In the genomic region with DNA sequence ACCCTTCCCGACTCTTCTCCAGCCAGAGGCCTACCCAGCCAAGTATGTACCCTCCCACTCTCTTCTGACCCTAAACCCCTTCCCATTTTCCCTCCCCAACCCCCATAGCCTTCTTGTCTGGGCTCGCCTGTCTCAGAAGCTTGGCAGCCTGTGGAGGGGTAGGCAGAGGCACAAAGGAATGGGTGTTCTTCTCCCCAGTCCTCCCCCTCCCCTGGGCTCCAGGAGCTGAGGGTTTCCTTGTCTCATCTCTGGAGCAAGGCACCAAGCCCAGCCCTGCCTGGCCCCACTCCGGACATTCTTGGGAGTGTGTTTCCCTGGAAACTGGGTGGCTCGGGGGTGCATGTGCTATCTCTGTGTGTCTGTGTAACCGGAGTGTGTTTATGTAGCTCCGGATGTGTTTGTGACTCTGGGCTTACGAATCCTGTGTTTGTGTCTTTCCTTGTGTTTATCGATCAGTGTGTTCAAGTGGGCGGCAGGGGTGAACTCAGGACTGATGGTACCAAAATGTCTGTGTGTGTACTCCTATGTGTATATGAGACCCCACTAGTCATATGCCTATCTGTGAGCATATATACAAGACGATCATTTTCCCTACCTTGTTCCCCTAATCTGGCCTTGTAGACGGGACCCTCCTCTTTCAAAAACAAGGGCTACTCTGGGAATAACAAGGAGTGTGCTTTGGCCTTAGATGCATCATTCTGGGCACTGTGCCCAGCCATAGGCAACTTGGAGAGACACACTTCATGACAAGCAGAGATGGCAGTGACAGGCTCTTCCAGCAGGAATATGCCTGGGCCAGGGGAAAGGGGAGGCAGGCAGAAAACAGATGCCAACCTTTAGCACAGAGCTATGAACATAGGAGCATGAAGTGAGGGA, we compare ENCODE assay signal across 8 cellular contexts. TPM values are rescaled to one million over a fixed set of nuclear protein-coding genes. Genes with fewer than 3 reads are reported as not detected.
DNase-seq lines count a peak whose midpoint lies in the region; TF ChIP-seq lines count a peak whose summit lies in the region.

No MANE protein-coding gene starts in this region.

- H3K27me3 ChIP-seq in neuronal stem cell (ENCODE audit: control insufficient read depth in 3 of 3, insufficient read depth in 3 of 3, low read depth in 1 of 3, low read length in 3 of 3) = no peaks in the 10 kb centered on the region

- H3K79me1 ChIP-seq in neuronal stem cell (ENCODE audit: low read depth, low read length) = peaks cover 5% of the 10 kb centered on the region

- no peak overlapping the region for H3K4me2 ChIP-seq in neuronal stem cell (ENCODE audit: insufficient read depth, low read length, poor library complexity, severe bottlenecking)

- H3K4me1 ChIP-seq in neuronal stem cell (ENCODE audit: control insufficient read depth in 2 of 2, insufficient read depth in 1 of 2, low read depth in 1 of 2, low read length in 2 of 2) = peaks cover 72 to 73% of the 10 kb centered on the region in 2 donors

- peak overlapping the region; percentile 69 for H2AFZ ChIP-seq in neuronal stem cell (ENCODE audit: low read length)

- peak overlapping the region; percentile 50 for H3K14ac ChIP-seq in neuronal stem cell (ENCODE audit: low read length)

- peak; percentile 75 for DNase-seq in AG08396 (ENCODE audit: low spot score)
- no peak for DNase-seq in RWPE1 (ENCODE audit: low spot score)
- peak; percentile 93 for DNase-seq in fibroblast of pulmonary artery (ENCODE audit: low read depth)
- DNase-seq in neuronal stem cell (ENCODE audit: low spot score) = no peak
- no peak for DNase-seq in NOMO-1 treated with dmso at 0.1 percent for 144 hours (lab: John Stamatoyannopoulos, UW; ENCODE audit: unreplicated experiment)
- DNase-seq in 8988T = no peak
- DNase-seq in activated CD4-positive, alpha-beta T cell treated with anti-CD3 and anti-CD28 coated beads, Interleukin-2, amount 50 U/mL, for 4 hours = no peak
- no peak for DNase-seq in stimulated activated CD4-positive, alpha-beta T cell treated with anti-CD3 and anti-CD28 coated beads, Interleukin-12 subunit alpha, Interleukin-12 subunit beta, amount 100 ng/mL, for 4 hours

- H2BK120ac ChIP-seq in neuronal stem cell (ENCODE audit: low read depth, low read length) = no peak overlapping the region

- H2AK5ac ChIP-seq in neuronal stem cell (ENCODE audit: low read depth, low read length) = peak overlapping the region; percentile 60

- H3K18ac ChIP-seq in neuronal stem cell (ENCODE audit: low read length) = peak overlapping the region; percentile 78

- H4K8ac ChIP-seq in neuronal stem cell (ENCODE audit: low read depth, low read length) = no peak overlapping the region

- peak overlapping the region; percentile 49 for H4K91ac ChIP-seq in neuronal stem cell (ENCODE audit: low read depth, low read length, poor library complexity)

- no peak overlapping the region for H3K23ac ChIP-seq in neuronal stem cell (ENCODE audit: low read depth, low read length, poor library complexity)

- no peak for TF ChIP-seq CTCF in RWPE1 (conservative IDR thresholded peaks at IDR 0.05; ENCODE audit: low read depth)
- TF ChIP-seq CTCF in fibroblast of pulmonary artery (IDR thresholded peaks at IDR 0.05; ENCODE audit: low read length, missing control alignments) = no peak

- WGBS in neuronal stem cell (ENCODE audit: extremely low coverage in 2 of 2, insufficient read length in 2 of 2, insufficient replicate concordance in 1 of 2), 2 donors = no CpG with 5 or more reads among the region's 11 CpGs

- peak overlapping the region; percentile 14 for H3K9ac ChIP-seq in neuronal stem cell (ENCODE audit: low read depth, low read length, poor library complexity)

- H2BK5ac ChIP-seq in neuronal stem cell (ENCODE audit: low read length) = peak overlapping the region; percentile 50

- H3K27ac ChIP-seq in RWPE1 (peak overlapping the region; percentile 99), neuronal stem cell (replicated peaks; ENCODE audit: low read length) (peak overlapping the region; percentile 70)

- POLR2A ChIA-PET in RWPE1 (lab: Yijun Ruan, JAX; ENCODE audit: low non-redundant PET) = interaction anchor here (0.6 kb wide), 1 partner anchor 151 kb away, joined by 4 read pairs; no protein-coding TSS in a partner anchor

- H3K4ac ChIP-seq in neuronal stem cell (ENCODE audit: low read length) = no peak overlapping the region

- no peaks in the 10 kb centered on the region for H3K9me3 ChIP-seq in neuronal stem cell (replicated peaks in 1 of 2; ENCODE audit: control insufficient read depth in 2 of 2, insufficient read depth in 1 of 2, low read depth in 1 of 2, low read length in 2 of 2)

- H2BK12ac ChIP-seq in neuronal stem cell (ENCODE audit: low read length) = peak overlapping the region; percentile 63

- CTCF ChIA-PET in RWPE1 (lab: Yijun Ruan, JAX) = interaction anchor here (0.7 to 1.0 kb wide), 2 partner anchors 10 to 645 kb away, joined by 3 read pairs; no protein-coding TSS in a partner anchor

- H3K36me3 ChIP-seq in neuronal stem cell (replicated peaks in 1 of 2; ENCODE audit: control insufficient read depth in 2 of 2, insufficient read depth in 2 of 2, low read length in 2 of 2) = peaks cover 0 to 5% of the 10 kb centered on the region in 2 donors

- peak overlapping the region; percentile 49 for H2BK15ac ChIP-seq in neuronal stem cell (ENCODE audit: low read length)

- H3K4me3 ChIP-seq in fibroblast of pulmonary artery (replicated peaks; ENCODE audit: low read depth, low read length) (peak overlapping the region; percentile 27), neuronal stem cell (ENCODE audit: low read length in 2 of 2) (peak overlapping the region in 1 of 2 donors; percentile 35)

RNA-seq across cellular contexts. Expression of a gene that starts 10.9 kb away (rescaled TPM):
- 68.9 TPM for polyA plus RNA-seq in neuronal stem cell (2013, experiment 1 of 2)
- polyA plus RNA-seq in neuronal stem cell (2013, experiment 2 of 2) = 69.2 TPM

RNA-seq across cellular contexts. Expression of a gene that starts 46.1 kb away (rescaled TPM):
- 126 TPM for polyA plus RNA-seq in neuronal stem cell (2013, experiment 1 of 2)
- polyA plus RNA-seq in neuronal stem cell (2013, experiment 2 of 2) = 128 TPM

RNA-seq across cellular contexts. Expression of a gene that starts 52.6 kb away (rescaled TPM):
- 22.8 TPM for polyA plus RNA-seq in neuronal stem cell (2013, experiment 1 of 2)
- 22.9 TPM for polyA plus RNA-seq in neuronal stem cell (2013, experiment 2 of 2)

Comparison
In these comparisons a context has a peak if more than half of its experiments do, and no peak if none do; other contexts are left out.
1. DNase-seq: peak in AG08396 (single experiment) and fibroblast of pulmonary artery (single experiment); none in RWPE1 (single experiment), neuronal stem cell (single experiment), NOMO-1 treated with dmso at 0.1 percent for 144 hours (single experiment), 8988T (single experiment), activated CD4-positive, alpha-beta T cell treated with anti-CD3 and anti-CD28 coated beads, Interleukin-2, amount 50 U/mL, for 4 hours (0 of 2) and stimulated activated CD4-positive, alpha-beta T cell treated with anti-CD3 and anti-CD28 coated beads, Interleukin-12 subunit alpha, Interleukin-12 subunit beta, amount 100 ng/mL, for 4 hours (single experiment).